ENCODE assay signal across 27 cellular contexts in the genomic region with DNA sequence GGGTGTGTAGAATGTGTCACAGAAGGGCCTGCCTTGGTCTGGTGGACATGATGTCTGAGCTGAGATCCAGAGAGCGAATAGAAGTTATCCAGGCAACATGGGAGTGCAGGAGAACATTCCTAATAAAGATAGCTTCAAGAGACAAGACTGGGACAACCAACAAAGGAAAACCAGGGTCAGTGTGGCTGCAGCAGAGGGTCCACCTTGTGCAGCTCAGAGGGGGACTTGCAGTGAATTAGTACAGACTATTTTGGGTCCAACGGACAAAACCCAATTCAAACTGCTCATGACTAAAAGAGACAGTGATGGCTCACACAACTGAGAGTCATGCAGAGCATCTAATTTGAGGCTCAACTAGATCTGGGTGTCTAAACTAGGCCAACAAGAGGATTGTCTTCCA.
A peak's percentile ranks its signal among the peaks of the same experiment; 100 is the strongest.
DNase-seq lines count a peak whose midpoint lies in the region; TF ChIP-seq lines count a peak whose summit lies in the region.
"Had no signal": no experiment of that assay in that cellular context is flagged by ENCODE, and none has a peak within 500 bp of the region (broad histone marks: within the 10 kb centered on the region; RNA-seq: fewer than 3 reads in every experiment).

No MANE protein-coding gene starts in this region.

- no peak for TF ChIP-seq POLR2A in esophagus muscularis mucosa (IDR thresholded peaks at IDR 0.05; ENCODE audit: low read depth)

- H3K9me3 ChIP-seq in esophagus muscularis mucosa = peaks cover 0 to 3% (median 0%) of the 10 kb centered on the region in 4 donors
- H3K9me3 ChIP-seq: BE2C had no signal

- H3K36me3 ChIP-seq in esophagus muscularis mucosa = no peaks in the 10 kb centered on the region
- H3K36me3 ChIP-seq: BE2C; BLaER1; BLaER1 treated with 17β-estradiol and CSF1 and Interleukin-3, amounts not matched to agents 10 nM and 100 nM had no signal

- intact Hi-C loops in esophagus muscularis mucosa (cut with DNase I) = no loop called here

- H3K4me1 ChIP-seq in esophagus muscularis mucosa = peaks cover 0 to 6% (median 2%) of the 10 kb centered on the region in 4 donors
- H3K4me1 ChIP-seq: A549; BE2C; BLaER1; BLaER1 treated with 17β-estradiol and CSF1 and Interleukin-3, amounts not matched to agents 10 nM and 100 nM; Caco-2 had no signal

- no peak for TF ChIP-seq CTCF in esophagus muscularis mucosa (IDR thresholded peaks at IDR 0.05)
- no peak for TF ChIP-seq CTCF in coronary artery (IDR thresholded peaks at IDR 0.05)

- no peak for TF ChIP-seq EP300 in esophagus muscularis mucosa (IDR thresholded peaks at IDR 0.05)

- no peaks in the 10 kb centered on the region for H3K27me3 ChIP-seq in esophagus muscularis mucosa
- H3K27me3 ChIP-seq: BE2C; BLaER1; BLaER1 treated with 17β-estradiol and CSF1 and Interleukin-3, amounts not matched to agents 10 nM and 100 nM had no signal

- DNase-seq in esophagus muscularis mucosa (ENCODE audit: extremely low spot score) (peak; percentile 55), coronary artery (ENCODE audit: low spot score) (no peak)
- DNase-seq: 8988T; ACHN; AML-193; BE2C; C1 segment of cervical spinal cord; Caco-2; Calu3; CD4-positive, alpha-beta memory T cell; CD4-positive, alpha-beta T cell; CD4-positive, CD25-positive, alpha-beta regulatory T cell; CD8-positive, alpha-beta memory T cell; CD8-positive, alpha-beta T cell; COR-L47; DMS 273 treated with DMSO at 0.1 percent for 48 hours; DMS153; DMS53; DMS79; DMS79 treated with DMSO at 0.1 percent for 48 hours; DND-41; EL had no signal

- H3K4me3 ChIP-seq in esophagus muscularis mucosa = no peak overlapping the region
- H3K4me3 ChIP-seq in coronary artery = no peak overlapping the region
- H3K4me3 ChIP-seq: A549; BLaER1; BLaER1 treated with 17β-estradiol and CSF1 and Interleukin-3, amounts not matched to agents 10 nM and 100 nM had no signal

- WGBS in esophagus muscularis mucosa = 77% methylated on average over 2 of the region's 2 CpGs

- no peak overlapping the region for H3K27ac ChIP-seq in esophagus muscularis mucosa (replicated peaks in 1 of 4)
- no peak overlapping the region for H3K27ac ChIP-seq in coronary artery
- H3K27ac ChIP-seq: 22Rv1; A549; BLaER1; BLaER1 treated with 17β-estradiol and CSF1 and Interleukin-3, amounts not matched to agents 10 nM and 100 nM; C4-2B had no signal
